ENCODE assay signal across 9 cellular contexts in genomic region chr10:80500572-80501380, GRCh38. TPM values are rescaled to one million over a fixed set of nuclear protein-coding genes. Genes with fewer than 3 reads are reported as not detected.
DNase-seq lines count a peak whose midpoint lies in the region; ATAC-seq and TF ChIP-seq lines count a peak whose summit lies in the region.
"Had no signal": no experiment of that assay in that cellular context is flagged by ENCODE, and none has a peak within 500 bp of the region (broad histone marks: within the 10 kb centered on the region; RNA-seq: fewer than 3 reads in every experiment).

No MANE protein-coding gene starts in this region.

- peaks cover 99% of the 10 kb centered on the region for H3K4me1 Mint-ChIP-seq in activated naive CD4-positive, alpha-beta T cell treated with anti-CD3 and anti-CD28 coated beads for 36 hours (ENCODE audit: low read depth)

- ATAC-seq in GM18909 (IDR thresholded peaks at IDR 0.05; ENCODE audit: poor library complexity, unreplicated experiment) (peak; percentile 78), HG03045 (IDR thresholded peaks at IDR 0.05; ENCODE audit: unreplicated experiment) (peak; percentile 52)

- H3K27me3 Mint-ChIP-seq in activated naive CD4-positive, alpha-beta T cell treated with anti-CD3 and anti-CD28 coated beads for 36 hours (ENCODE audit: low read depth): no peaks in the 10 kb centered on the region

- CTCF ChIA-PET in activated naive CD4-positive, alpha-beta T cell treated with anti-CD3 and anti-CD28 coated beads for 36 hours (lab: Charles Lee): interaction anchor here (1.2 to 21.2 kb wide), 4 partner anchors 12 to 51 kb away, joined by 4 to 916 read pairs (median 201); partner anchors contain the start of gene TSPAN14

- peaks cover 23% of the 10 kb centered on the region for H3K36me3 Mint-ChIP-seq in activated naive CD4-positive, alpha-beta T cell treated with anti-CD3 and anti-CD28 coated beads for 36 hours (ENCODE audit: low read depth)

- DNase-seq in activated naive CD4-positive, alpha-beta T cell treated with anti-CD3 and anti-CD28 coated beads for 36 hours: peak; percentile 73
- DNase-seq in right atrium auricular region (ENCODE audit: low spot score) (no peak), HUDEP-2 (lab: John Stamatoyannopoulos, UW; ENCODE audit: unreplicated experiment in 76 of 76) (no peak), BE2C (no peak), NCI-H2029 treated with DMSO at 0.1 percent for 48 hours (lab: John Stamatoyannopoulos, UW) (no peak)

- H3K9me3 ChIP-seq in right atrium auricular region (no peaks in the 10 kb centered on the region), subcutaneous abdominal adipose tissue (ENCODE audit: control insufficient read depth in 5 of 5, low read length in 5 of 5) (no peaks in the 10 kb centered on the region), BE2C (no peaks in the 10 kb centered on the region)
- H3K9me3 ChIP-seq: thoracic aorta had no signal

- peak overlapping the region; percentile 77 to 80 for H3K27ac ChIP-seq in right atrium auricular region
- peak overlapping the region; percentile 92 for H3K27ac ChIP-seq in subcutaneous abdominal adipose tissue (ENCODE audit: low read depth, low read length)
- H3K27ac ChIP-seq: thoracic aorta had no signal

- no peak overlapping the region for H3K4me3 ChIP-seq in right atrium auricular region
- H3K4me3 ChIP-seq in subcutaneous abdominal adipose tissue (ENCODE audit: low read depth in 1 of 5, low read length in 5 of 5): peak overlapping the region in 4 of 5 donors; percentile 13 to 52 (median 26)
- no peak overlapping the region for H3K4me3 ChIP-seq in BE2C (ENCODE audit: low read depth, low read length)
- H3K4me3 ChIP-seq: thoracic aorta had no signal

- H3K27me3 ChIP-seq in right atrium auricular region (no peaks in the 10 kb centered on the region), subcutaneous abdominal adipose tissue (ENCODE audit: control insufficient read depth in 5 of 5, insufficient read depth in 4 of 5, low read length in 5 of 5) (no peaks in the 10 kb centered on the region), BE2C (no peaks in the 10 kb centered on the region)

- H3K36me3 ChIP-seq in right atrium auricular region (no peaks in the 10 kb centered on the region), subcutaneous abdominal adipose tissue (ENCODE audit: control insufficient read depth in 5 of 5, insufficient read depth in 5 of 5, low read length in 5 of 5) (peaks cover 0 to 8% (median 2%) of the 10 kb centered on the region in 5 donors), BE2C (no peaks in the 10 kb centered on the region)
- H3K36me3 ChIP-seq: thoracic aorta had no signal

- peaks cover 0 to 94% of the 10 kb centered on the region in 2 donors for H3K4me1 ChIP-seq in right atrium auricular region
- peaks cover 66 to 100% (median 98%) of the 10 kb centered on the region in 5 donors for H3K4me1 ChIP-seq in subcutaneous abdominal adipose tissue (ENCODE audit: control insufficient read depth in 5 of 5, insufficient read depth in 5 of 5, low read length in 5 of 5)
- H3K4me1 ChIP-seq in BE2C: no peaks in the 10 kb centered on the region

- H3K27ac Mint-ChIP-seq in activated naive CD4-positive, alpha-beta T cell treated with anti-CD3 and anti-CD28 coated beads for 36 hours: peak overlapping the region; percentile 97

- peak overlapping the region in 4 of 5 donors; percentile 10 to 55 (median 40) for H3K9ac ChIP-seq in subcutaneous abdominal adipose tissue (ENCODE audit: low read length in 5 of 5)

- H3K4me3 Mint-ChIP-seq in activated naive CD4-positive, alpha-beta T cell treated with anti-CD3 and anti-CD28 coated beads for 36 hours: peak overlapping the region; percentile 45

- intact Hi-C loops in activated naive CD4-positive, alpha-beta T cell treated with anti-CD3 and anti-CD28 coated beads for 36 hours (cut with micrococcal nuclease): loop anchor here (1.0 kb wide), 3 partner anchors 7 to 28 kb away; no protein-coding TSS in a partner anchor

- H3K9me3 Mint-ChIP-seq in activated naive CD4-positive, alpha-beta T cell treated with anti-CD3 and anti-CD28 coated beads for 36 hours: peaks cover 9% of the 10 kb centered on the region

- no peak for TF ChIP-seq CTCF in right atrium auricular region (IDR thresholded peaks at IDR 0.05)
- no peak for TF ChIP-seq CTCF in BE2C (IDR thresholded peaks at IDR 0.05; ENCODE audit: low read depth, low read length)

RNA-seq across cellular contexts. Expression of gene SH2D4B, which starts 36.9 kb away (rescaled TPM):
- under 1 TPM; 0.05 to 0.10 TPM for total RNA-seq in activated naive CD4-positive, alpha-beta T cell treated with anti-CD3 and anti-CD28 coated beads for 36 hours
- total RNA-seq in right atrium auricular region: under 1 TPM in 1 of 2 donors, not detected in 1; 0.12 TPM
- not detected for polyA plus RNA-seq in BE2C (2012; ENCODE audit: insufficient read depth, insufficient read length, low read depth)

RNA-seq across cellular contexts. Expression of gene TSPAN14, which starts 46.7 kb away (rescaled TPM):
- 10 to 100 TPM; 33.5 to 35.5 TPM for total RNA-seq in activated naive CD4-positive, alpha-beta T cell treated with anti-CD3 and anti-CD28 coated beads for 36 hours
- total RNA-seq in right atrium auricular region: 10 to 100 TPM; 24.2 to 34.7 TPM
- 29.9 TPM for polyA plus RNA-seq in BE2C (2012; ENCODE audit: insufficient read depth, insufficient read length, low read depth)

Comparison
In these comparisons a context has a peak if more than half of its experiments do, and no peak if none do; other contexts are left out.
1. H3K4me3 ChIP-seq: peak in subcutaneous abdominal adipose tissue (4 of 5); none in right atrium auricular region (0 of 2) and BE2C (single experiment).